Comparison of ENCODE assay signal across 1 cellular context in the genomic region with DNA sequence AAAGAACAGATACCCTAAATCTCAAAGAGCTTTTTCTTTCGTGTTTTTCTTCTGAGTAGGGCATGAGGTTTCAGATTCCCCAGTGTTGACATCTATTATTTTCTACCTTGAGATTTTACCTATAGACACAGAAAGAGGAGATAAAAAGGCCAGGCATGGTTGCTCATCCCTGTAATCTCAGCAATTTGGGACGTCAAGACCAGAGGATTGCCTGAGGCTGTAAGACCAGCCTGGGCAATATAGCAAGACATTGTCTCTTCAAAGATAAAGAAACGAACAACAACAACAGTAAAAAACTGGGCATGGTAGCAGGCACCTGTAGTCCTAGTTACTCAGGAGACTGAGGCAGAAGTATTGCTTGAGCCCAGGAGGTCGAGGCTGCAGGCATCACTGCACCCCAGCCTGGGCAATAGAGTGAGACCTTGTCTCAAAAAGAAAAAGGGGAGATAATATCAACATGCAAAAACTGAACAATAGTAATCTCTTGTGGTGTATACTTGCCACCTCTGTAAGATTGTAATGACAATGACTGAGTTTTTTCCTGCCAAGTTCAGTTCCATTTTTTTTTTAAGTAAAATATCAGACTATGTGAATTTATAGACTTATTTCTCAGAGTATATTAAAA.
TF ChIP-seq lines count a peak whose summit lies in the region.

No MANE protein-coding gene starts in this region.

TF ChIP-seq in GM12878, 131 proteins besides CTCF, POLR2A, EP300 and RAD21 (continued from another document):
- TF ChIP-seq SP1 (IDR thresholded peaks at IDR 0.05; ENCODE audit: low read depth, low read length) (no peak), NR2C1 (IDR thresholded peaks at IDR 0.05) (no peak), STAT3 (IDR thresholded peaks at IDR 0.05; ENCODE audit: low read depth, low read length) (no peak), CEBPB (IDR thresholded peaks at IDR 0.05; ENCODE audit: borderline replicate concordance in 1 of 2, low read depth in 2 of 2, low read length in 2 of 2) (no peak), EZH2 (IDR thresholded peaks at IDR 0.05; ENCODE audit: borderline replicate concordance, control insufficient read depth, low read depth, low read length) (no peak), NBN (IDR thresholded peaks at IDR 0.05) (no peak), GABPA (IDR thresholded peaks at IDR 0.05; ENCODE audit: low read depth) (no peak), ZZZ3 (IDR thresholded peaks at IDR 0.05; ENCODE audit: control insufficient read depth, insufficient read length, low read depth) (no peak)
- TF ChIP-seq, protein P1, sequence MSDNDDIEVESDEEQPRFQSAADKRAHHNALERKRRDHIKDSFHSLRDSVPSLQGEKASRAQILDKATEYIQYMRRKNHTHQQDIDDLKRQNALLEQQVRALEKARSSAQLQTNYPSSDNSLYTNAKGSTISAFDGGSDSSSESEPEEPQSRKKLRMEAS (IDR thresholded peaks at IDR 0.05; ENCODE audit: low read depth, low read length): no peak
- TF ChIP-seq, protein P2, sequence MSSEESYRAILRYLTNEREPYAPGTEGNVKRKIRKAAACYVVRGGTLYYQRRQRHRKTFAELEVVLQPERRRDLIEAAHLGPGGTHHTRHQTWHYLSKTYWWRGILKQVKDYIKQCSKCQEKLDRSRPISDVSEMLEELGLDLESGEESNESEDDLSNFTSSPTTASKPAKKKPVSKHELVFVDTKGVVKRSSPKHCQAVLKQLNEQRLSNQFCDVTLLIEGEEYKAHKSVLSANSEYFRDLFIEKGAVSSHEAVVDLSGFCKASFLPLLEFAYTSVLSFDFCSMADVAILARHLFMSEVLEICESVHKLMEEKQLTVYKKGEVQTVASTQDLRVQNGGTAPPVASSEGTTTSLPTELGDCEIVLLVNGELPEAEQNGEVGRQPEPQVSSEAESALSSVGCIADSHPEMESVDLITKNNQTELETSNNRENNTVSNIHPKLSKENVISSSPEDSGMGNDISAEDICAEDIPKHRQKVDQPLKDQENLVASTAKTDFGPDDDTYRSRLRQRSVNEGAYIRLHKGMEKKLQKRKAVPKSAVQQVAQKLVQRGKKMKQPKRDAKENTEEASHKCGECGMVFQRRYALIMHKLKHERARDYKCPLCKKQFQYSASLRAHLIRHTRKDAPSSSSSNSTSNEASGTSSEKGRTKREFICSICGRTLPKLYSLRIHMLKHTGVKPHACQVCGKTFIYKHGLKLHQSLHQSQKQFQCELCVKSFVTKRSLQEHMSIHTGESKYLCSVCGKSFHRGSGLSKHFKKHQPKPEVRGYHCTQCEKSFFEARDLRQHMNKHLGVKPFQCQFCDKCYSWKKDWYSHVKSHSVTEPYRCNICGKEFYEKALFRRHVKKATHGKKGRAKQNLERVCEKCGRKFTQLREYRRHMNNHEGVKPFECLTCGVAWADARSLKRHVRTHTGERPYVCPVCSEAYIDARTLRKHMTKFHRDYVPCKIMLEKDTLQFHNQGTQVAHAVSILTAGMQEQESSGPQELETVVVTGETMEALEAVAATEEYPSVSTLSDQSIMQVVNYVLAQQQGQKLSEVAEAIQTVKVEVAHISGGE (CRISPR knock-in tag; IDR thresholded peaks at IDR 0.05): no peak
- TF ChIP-seq, protein P3, sequence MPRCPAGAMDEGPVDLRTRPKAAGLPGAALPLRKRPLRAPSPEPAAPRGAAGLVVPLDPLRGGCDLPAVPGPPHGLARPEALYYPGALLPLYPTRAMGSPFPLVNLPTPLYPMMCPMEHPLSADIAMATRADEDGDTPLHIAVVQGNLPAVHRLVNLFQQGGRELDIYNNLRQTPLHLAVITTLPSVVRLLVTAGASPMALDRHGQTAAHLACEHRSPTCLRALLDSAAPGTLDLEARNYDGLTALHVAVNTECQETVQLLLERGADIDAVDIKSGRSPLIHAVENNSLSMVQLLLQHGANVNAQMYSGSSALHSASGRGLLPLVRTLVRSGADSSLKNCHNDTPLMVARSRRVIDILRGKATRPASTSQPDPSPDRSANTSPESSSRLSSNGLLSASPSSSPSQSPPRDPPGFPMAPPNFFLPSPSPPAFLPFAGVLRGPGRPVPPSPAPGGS (IDR thresholded peaks at IDR 0.05; ENCODE audit: borderline replicate concordance, insufficient read depth, low read depth, low read length, poor library complexity, severe bottlenecking): no peak
